Comparison of ENCODE assay signal across 12 cellular contexts in genomic region chr18:25231327-25231691, GRCh38.
A peak's percentile ranks its signal among the peaks of the same experiment; 100 is the strongest.
DNase-seq lines count a peak whose midpoint lies in the region; ATAC-seq and TF ChIP-seq lines count a peak whose summit lies in the region.
"Had no signal": no experiment of that assay in that cellular context is flagged by ENCODE, and none has a peak within 500 bp of the region (broad histone marks: within the 10 kb centered on the region; RNA-seq: fewer than 3 reads in every experiment).

No MANE protein-coding gene starts in this region.

- H2BK120ac ChIP-seq in mesenchymal stem cell (ENCODE audit: low read depth, low read length) = no peak overlapping the region

- peak overlapping the region; percentile 70 for H4K8ac ChIP-seq in mesenchymal stem cell (ENCODE audit: low read length)

- no peak overlapping the region for H2BK5ac ChIP-seq in mesenchymal stem cell (ENCODE audit: low read depth, low read length, poor library complexity, severe bottlenecking)

- H3K9me3 ChIP-seq in MM.1S (replicated peaks; ENCODE audit: insufficient read depth, low read length) = no peaks in the 10 kb centered on the region
- no peaks in the 10 kb centered on the region for H3K9me3 ChIP-seq in mesenchymal stem cell (ENCODE audit: control insufficient read depth, low read length)

- no peak overlapping the region for H2AK5ac ChIP-seq in mesenchymal stem cell (ENCODE audit: low read length, severe bottlenecking)

- peak overlapping the region; percentile 52 for H2AFZ ChIP-seq in MM.1S (ENCODE audit: low read length)
- no peak overlapping the region for H2AFZ ChIP-seq in mesenchymal stem cell (ENCODE audit: low read depth, low read length)

- H3K4ac ChIP-seq in mesenchymal stem cell (ENCODE audit: low read depth in 1 of 2, low read length in 2 of 2) = peak overlapping the region in 1 of 2 experiments; percentile 49

- ATAC-seq in GM21619 (IDR thresholded peaks at IDR 0.05; ENCODE audit: unreplicated experiment) = no peak

- peak overlapping the region; percentile 42 for H3K4me3 ChIP-seq in MM.1S (ENCODE audit: low read length)
- H3K4me3 ChIP-seq in mesenchymal stem cell (ENCODE audit: insufficient read depth in 1 of 2, low read depth in 1 of 2, low read length in 2 of 2) = peak overlapping the region in 1 of 2 experiments; percentile 45

- peak overlapping the region; percentile 44 to 70 for H2BK12ac ChIP-seq in mesenchymal stem cell (ENCODE audit: low read length in 2 of 2)

- no peaks in the 10 kb centered on the region for H3K9me2 ChIP-seq in MM.1S (replicated peaks; ENCODE audit: insufficient read depth, low read length)

- H3K36me3 ChIP-seq in MM.1S (replicated peaks; ENCODE audit: insufficient read depth, low read length) (no peaks in the 10 kb centered on the region), mesenchymal stem cell (ENCODE audit: control insufficient read depth in 1 of 2, insufficient read depth in 2 of 2, low read depth in 1 of 2, low read length in 2 of 2) (peaks cover 12 to 13% of the 10 kb centered on the region in 2 experiments)

- H3K79me2 ChIP-seq in MM.1S (ENCODE audit: low read length) = peaks cover 17% of the 10 kb centered on the region

- peak; percentile 11 for DNase-seq in MM.1S
- peak; percentile 76 to 99 for DNase-seq in cerebellar nuclear complex (lab: John Stamatoyannopoulos, UW)
- no peak for DNase-seq in mesenchymal stem cell
- no peak for DNase-seq in activated CD8-positive, alpha-beta memory T cell treated with anti-CD3 and anti-CD28 coated beads, Interleukin-2, amount 50 U/mL, for 48 hours
- no peak for DNase-seq in DMS114 treated with DMSO at 0.1 percent for 48 hours (lab: John Stamatoyannopoulos, UW; ENCODE audit: unreplicated experiment)
- no peak for DNase-seq in NCI-H510A treated with DMSO at 0.1 percent for 48 hours (lab: John Stamatoyannopoulos, UW)
- DNase-seq: activated T-cell treated with anti-CD3 and anti-CD28 coated beads for 4 hours; DMS153; naive thymus-derived CD4-positive, alpha-beta T cell; NCI-H1048 had no signal

- peak overlapping the region; percentile 16 to 86 for H3K18ac ChIP-seq in mesenchymal stem cell (ENCODE audit: low read depth in 1 of 2, low read length in 2 of 2)

- H4K91ac ChIP-seq in mesenchymal stem cell (ENCODE audit: low read length) = peak overlapping the region; percentile 52

- H3K23ac ChIP-seq in mesenchymal stem cell (ENCODE audit: low read length in 2 of 2) = no peak overlapping the region

- TF ChIP-seq CTCF in MM.1S (IDR thresholded peaks at IDR 0.05; ENCODE audit: low read length) = no peak

- H4K20me1 ChIP-seq in MM.1S (ENCODE audit: insufficient read depth, low read length) = no peaks in the 10 kb centered on the region

- peaks cover 19% of the 10 kb centered on the region for H3F3A ChIP-seq in MM.1S (ENCODE audit: insufficient read depth, low read length)

- peak overlapping the region; percentile 39; the same call in 1 of the 2 replicates for H3K9ac ChIP-seq in MM.1S (ENCODE audit: low read length)
- H3K9ac ChIP-seq in mesenchymal stem cell (ENCODE audit: low read length) = peak overlapping the region; percentile 80

- H3K27ac ChIP-seq in MM.1S (ENCODE audit: low read length) (peak overlapping the region; percentile 73; the same call in 1 of the 2 replicates), mesenchymal stem cell (ENCODE audit: low read length, poor library complexity, severe bottlenecking) (no peak overlapping the region), temporal lobe (ENCODE audit: low read depth, low read length) (peak overlapping the region; percentile 67)

- peaks cover 18% of the 10 kb centered on the region; the same call in 1 of the 2 replicates for H3K4me1 ChIP-seq in MM.1S (ENCODE audit: low read length)
- H3K4me1 ChIP-seq in mesenchymal stem cell (ENCODE audit: control insufficient read depth, insufficient read depth, low read depth, low read length) = peaks cover 4% of the 10 kb centered on the region

- H3K4me2 ChIP-seq in MM.1S (ENCODE audit: low read depth, low read length) (peak overlapping the region; percentile 78), mesenchymal stem cell (ENCODE audit: low read length, poor library complexity, severe bottlenecking) (no peak overlapping the region)

- no peaks in the 10 kb centered on the region for H3K27me3 ChIP-seq in MM.1S (replicated peaks; ENCODE audit: insufficient read depth, low read length)
- H3K27me3 ChIP-seq in mesenchymal stem cell (ENCODE audit: control insufficient read depth in 1 of 2, insufficient read depth in 1 of 2, low read length in 2 of 2) = no peaks in the 10 kb centered on the region

- peaks cover 18% of the 10 kb centered on the region for H3K79me1 ChIP-seq in mesenchymal stem cell (replicated peaks; ENCODE audit: low read length, poor library complexity, severe bottlenecking)

- H3K14ac ChIP-seq in mesenchymal stem cell (ENCODE audit: low read length in 2 of 2) = no peak overlapping the region

- 82% methylated on average over 5 of the region's 5 CpGs for WGBS in mesenchymal stem cell

- H2BK15ac ChIP-seq in mesenchymal stem cell (ENCODE audit: low read depth, poor library complexity, severe bottlenecking) = no peak overlapping the region

Comparison
In these comparisons a context has a peak if more than half of its experiments do, and no peak if none do; other contexts are left out.
1. DNase-seq: peak in MM.1S (single experiment) and cerebellar nuclear complex (2 of 2); none in mesenchymal stem cell (single experiment), activated CD8-positive, alpha-beta memory T cell treated with anti-CD3 and anti-CD28 coated beads, Interleukin-2, amount 50 U/mL, for 48 hours (single experiment), DMS114 treated with DMSO at 0.1 percent for 48 hours (single experiment) and NCI-H510A treated with DMSO at 0.1 percent for 48 hours (single experiment).